1 cellular context compared by ENCODE assay signal in genomic region chr1:6121651-6122370, GRCh38.
TF ChIP-seq lines count a peak whose summit lies in the region.

No MANE protein-coding gene starts in this region.

TF ChIP-seq in HepG2, 621 proteins besides CTCF, POLR2A, EP300 and RAD21 (continued from another document):
- no peak for TF ChIP-seq ELF1 (CRISPR knock-in tag; IDR thresholded peaks at IDR 0.05)
TF ChIP-seq in HepG2: peak in this region for 0.
